In genomic region chr1:111727056-111727455, GRCh38 we compare ENCODE assay signal across 22 cellular contexts. TPM values are rescaled to one million over a fixed set of nuclear protein-coding genes. Genes with fewer than 3 reads are reported as not detected.
"Had no signal": no experiment of that assay in that cellular context is flagged by ENCODE, and none has a peak within 500 bp of the region (broad histone marks: within the 10 kb centered on the region; RNA-seq: fewer than 3 reads in every experiment).

No MANE protein-coding gene starts in this region.

- DNase-seq: activated CD4-positive, alpha-beta T cell treated with anti-CD3 and anti-CD28 coated beads, Interleukin-2, amount 10 ng/mL, durations not matched to agents 7 days and 5 days; activated CD8-positive, alpha-beta T cell treated with anti-CD3 and anti-CD28 coated beads for 36 hours; activated effector memory CD4-positive, alpha-beta T cell treated with Interleukin-2 at 50 U/mL for 16 hours; activated naive CD4-positive, alpha-beta T cell treated with anti-CD3 and anti-CD28 coated beads for 36 hours; activated naive CD8-positive, alpha-beta T cell treated with anti-CD3 and anti-CD28 coated beads, Interleukin-2, amount 10 ng/mL, durations not matched to agents 7 days and 5 days; activated T-cell treated with anti-CD3 and anti-CD28 coated beads, Interleukin-2, amount 50 U/mL, for 4 hours; amniotic stem cell; effector memory CD4-positive, alpha-beta T cell; lower lobe of right lung; mesendoderm; SK-N-SH; stimulated activated CD4-positive, alpha-beta T cell treated with anti-CD3 and anti-CD28 coated beads, Interleukin-12 subunit alpha, Interleukin-12 subunit beta, amount 100 ng/mL, for 4 hours; stimulated activated CD4-positive, alpha-beta T cell treated with anti-CD3 and anti-CD28 coated beads, Interleukin-4, amount 100 ng/mL, for 4 hours; substantia nigra; thyroid gland; upper lobe of right lung had no signal

- H3K36me3 Mint-ChIP-seq: activated naive CD8-positive, alpha-beta T cell treated with anti-CD3 and anti-CD28 coated beads, Interleukin-2, amount 10 ng/mL, durations not matched to agents 7 days and 5 days; naive thymus-derived CD4-positive, alpha-beta T cell; neural progenitor cell had no signal

- H3K9me3 ChIP-seq: lower lobe of right lung, prostate gland, SK-N-SH, thyroid gland, upper lobe of right lung had no signal

- ATAC-seq: activated CD4-positive, CD25-positive, alpha-beta regulatory T cell treated with anti-CD3 and anti-CD28 coated beads, Interleukin-2, amount 50 U/mL, for 24 hours; activated CD8-positive, alpha-beta T cell treated with anti-CD3 and anti-CD28 coated beads for 36 hours; activated T-cell treated with anti-CD3 and anti-CD28 coated beads, Interleukin-2, amount 50 U/mL, for 4 hours; esophagus mucosa; lower lobe of right lung; naive thymus-derived CD4-positive, alpha-beta T cell; upper lobe of right lung had no signal

- H3K9me3 Mint-ChIP-seq: activated CD4-positive, alpha-beta T cell treated with anti-CD3 and anti-CD28 coated beads, Interleukin-2, amount 10 ng/mL, durations not matched to agents 7 days and 5 days; activated CD8-positive, alpha-beta T cell treated with anti-CD3 and anti-CD28 coated beads for 36 hours; activated naive CD4-positive, alpha-beta T cell treated with anti-CD3 and anti-CD28 coated beads for 36 hours; activated naive CD8-positive, alpha-beta T cell treated with anti-CD3 and anti-CD28 coated beads, Interleukin-2, amount 10 ng/mL, durations not matched to agents 7 days and 5 days; activated T-cell treated with anti-CD3 and anti-CD28 coated beads, Interleukin-2, amount 50 U/mL, for 4 hours; naive thymus-derived CD4-positive, alpha-beta T cell; neural progenitor cell; stimulated activated naive CD8-positive, alpha-beta T cell treated with anti-CD3 and anti-CD28 coated beads, Interleukin-15, Interleukin-2, amounts not matched to agents 100 ng/mL and 50 ng/mL, for 24 hours had no signal

- H3K27me3 Mint-ChIP-seq: activated CD4-positive, alpha-beta T cell treated with anti-CD3 and anti-CD28 coated beads, Interleukin-2, amount 10 ng/mL, durations not matched to agents 7 days and 5 days; activated CD8-positive, alpha-beta T cell treated with anti-CD3 and anti-CD28 coated beads for 36 hours; stimulated activated naive CD8-positive, alpha-beta T cell treated with anti-CD3 and anti-CD28 coated beads, Interleukin-15, Interleukin-2, amounts not matched to agents 100 ng/mL and 50 ng/mL, for 24 hours had no signal

- H3K4me3 Mint-ChIP-seq: activated CD4-positive, alpha-beta T cell treated with anti-CD3 and anti-CD28 coated beads, Interleukin-2, amount 10 ng/mL, durations not matched to agents 7 days and 5 days; activated CD8-positive, alpha-beta T cell treated with anti-CD3 and anti-CD28 coated beads for 36 hours; activated naive CD4-positive, alpha-beta T cell treated with anti-CD3 and anti-CD28 coated beads for 36 hours; activated naive CD8-positive, alpha-beta T cell treated with anti-CD3 and anti-CD28 coated beads, Interleukin-2, amount 10 ng/mL, durations not matched to agents 7 days and 5 days; activated T-cell treated with anti-CD3 and anti-CD28 coated beads, Interleukin-2, amount 50 U/mL, for 4 hours; naive thymus-derived CD4-positive, alpha-beta T cell; neural progenitor cell; stimulated activated naive CD8-positive, alpha-beta T cell treated with anti-CD3 and anti-CD28 coated beads, Interleukin-15, Interleukin-2, amounts not matched to agents 100 ng/mL and 50 ng/mL, for 24 hours had no signal

- H3K27ac Mint-ChIP-seq: activated CD4-positive, alpha-beta T cell treated with anti-CD3 and anti-CD28 coated beads, Interleukin-2, amount 10 ng/mL, durations not matched to agents 7 days and 5 days; activated CD8-positive, alpha-beta T cell treated with anti-CD3 and anti-CD28 coated beads for 36 hours; activated naive CD4-positive, alpha-beta T cell treated with anti-CD3 and anti-CD28 coated beads for 36 hours; activated naive CD8-positive, alpha-beta T cell treated with anti-CD3 and anti-CD28 coated beads, Interleukin-2, amount 10 ng/mL, durations not matched to agents 7 days and 5 days; neural progenitor cell; stimulated activated naive CD8-positive, alpha-beta T cell treated with anti-CD3 and anti-CD28 coated beads, Interleukin-15, Interleukin-2, amounts not matched to agents 100 ng/mL and 50 ng/mL, for 24 hours had no signal

RNA-seq across cellular contexts. Expression of gene INKA2, which starts 12.1 kb away (rescaled TPM):
- polyA plus RNA-seq: naive thymus-derived CD4-positive, alpha-beta T cell had no signal
